ENCODE assay signal across 21 cellular contexts in the genomic region with DNA sequence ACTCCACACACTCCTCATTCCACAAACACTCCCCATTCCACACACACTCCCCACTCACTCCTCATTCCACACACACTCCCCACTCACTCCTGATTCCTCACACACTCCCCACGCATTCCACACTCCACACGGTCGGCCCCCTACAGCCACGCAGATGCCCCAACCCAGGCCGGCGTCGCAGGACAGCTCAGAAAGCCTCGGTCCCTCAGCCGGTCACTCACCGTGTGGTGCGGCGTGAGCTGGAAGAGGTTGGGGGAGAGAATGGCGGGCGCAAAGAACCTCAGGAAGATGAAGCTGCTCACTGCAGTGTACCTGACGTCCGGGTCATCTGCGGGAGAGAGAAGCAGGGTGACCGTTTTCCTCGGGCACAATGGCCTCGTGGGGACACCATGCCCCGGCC. TPM values are rescaled to one million over a fixed set of nuclear protein-coding genes. Genes with fewer than 3 reads are reported as not detected.
DNase-seq lines count a peak whose midpoint lies in the region; ATAC-seq, FAIRE-seq and TF ChIP-seq lines count a peak whose summit lies in the region.
"Had no signal": no experiment of that assay in that cellular context is flagged by ENCODE, and none has a peak within 500 bp of the region (broad histone marks: within the 10 kb centered on the region; RNA-seq: fewer than 3 reads in every experiment).

No MANE protein-coding gene starts in this region.

- no peaks in the 10 kb centered on the region for H3K79me2 ChIP-seq in K562 (ENCODE audit: control insufficient read depth, insufficient read depth, low read length)

- no peaks in the 10 kb centered on the region for H3K9me1 ChIP-seq in K562 (ENCODE audit: control insufficient read depth, insufficient read depth, low read length)

- H3K4me1 ChIP-seq in right atrium auricular region (no peaks in the 10 kb centered on the region), K562 (replicated peaks in 1 of 2; ENCODE audit: control insufficient read depth in 2 of 2, insufficient read depth in 2 of 2, low read length in 2 of 2) (peaks cover 0 to 20% of the 10 kb centered on the region in 2 experiments; a peak in 2 of 5 replicates), lower lobe of right lung (no peaks in the 10 kb centered on the region)

- H2AFZ ChIP-seq in K562 (ENCODE audit: low read depth, low read length): no peak overlapping the region
- H2AFZ ChIP-seq: GM23248 had no signal

- ATAC-seq in left cardiac atrium (no peak), K562 (no peak), lower lobe of right lung (no peak)

- BruUV-seq in K562 (replicated peaks; lab: Mats Ljungman, UMichigan): no TSS peak

- no peaks in the 10 kb centered on the region for H3K27me3 ChIP-seq in right atrium auricular region
- H3K27me3 ChIP-seq in K562 (ENCODE audit: control insufficient read depth in 2 of 2, insufficient read depth in 2 of 2, low read length in 2 of 2): no peaks in the 10 kb centered on the region
- no peaks in the 10 kb centered on the region for H3K27me3 ChIP-seq in lower lobe of right lung (ENCODE audit: low read depth)

- no peak for TF ChIP-seq CTCF in right atrium auricular region (IDR thresholded peaks at IDR 0.05)
- no peak for TF ChIP-seq CTCF in RWPE1 (conservative IDR thresholded peaks at IDR 0.05; ENCODE audit: low read depth)
- no peak for TF ChIP-seq CTCF in K562 (IDR thresholded peaks at IDR 0.05 in 2 of 3, conservative IDR thresholded peaks at IDR 0.05 in 1 of 3; ENCODE audit: insufficient read depth in 2 of 3, low read depth in 1 of 3, low read length in 3 of 3)
- no peak for TF ChIP-seq CTCF in lower lobe of right lung (IDR thresholded peaks at IDR 0.05)
- no peak for TF ChIP-seq CTCF in GM13977 (IDR thresholded peaks at IDR 0.05; ENCODE audit: extremely low read depth, insufficient read depth, missing control alignments)

- 97% methylated on average over 16 of the region's 21 CpGs for WGBS in K562 (ENCODE audit: insufficient coverage, low coverage, missing lambda C conversion rate)

- no peak for FAIRE-seq in K562 (lab: Jason Lieb, UNC)
- FAIRE-seq: A204.1 had no signal

- TF ChIP-seq EP300 in K562 (IDR thresholded peaks at IDR 0.05; ENCODE audit: low read length): no peak

- POLR2A ChIA-PET in RWPE1 (lab: Yijun Ruan, JAX; ENCODE audit: low non-redundant PET): no interaction called here
- POLR2A ChIA-PET in K562 (lab: Yijun Ruan, JAX): no interaction called here

- H3K9ac ChIP-seq in K562 (ENCODE audit: insufficient read depth in 1 of 2, low read depth in 2 of 2, low read length in 2 of 2): no peak overlapping the region
- H3K9ac ChIP-seq: GM23248 had no signal

- no peak overlapping the region for H3K4me3 ChIP-seq in right atrium auricular region
- no peak overlapping the region for H3K4me3 ChIP-seq in K562
- H3K4me3 ChIP-seq in lower lobe of right lung: no peak overlapping the region
- H3K4me3 ChIP-seq: GM23248 had no signal

- TF ChIP-seq POLR2A in K562 (conservative IDR thresholded peaks at IDR 0.05): no peak

- CTCF ChIA-PET in RWPE1 (lab: Yijun Ruan, JAX): no interaction called here
- CTCF ChIA-PET in K562 (lab: Yijun Ruan, JAX; ENCODE audit: low intra/inter-chr PET ratio): no interaction called here

- H3K9me3 ChIP-seq in right atrium auricular region (no peaks in the 10 kb centered on the region), K562 (replicated peaks; ENCODE audit: control insufficient read depth, insufficient read depth, low read depth, low read length) (no peaks in the 10 kb centered on the region), lower lobe of right lung (no peaks in the 10 kb centered on the region)

- DNase-seq in left cardiac atrium (peak; percentile 4), right atrium auricular region (ENCODE audit: low spot score) (no peak), RWPE1 (ENCODE audit: low spot score) (no peak), K562 (ENCODE audit: extremely low read depth in 1 of 4, low spot score in 3 of 4) (no peak), lower lobe of right lung (peak; percentile 28), GM13977 (ENCODE audit: low spot score) (no peak), amygdala (lab: John Stamatoyannopoulos, UW) (no peak), SIG-M5 (lab: John Stamatoyannopoulos, UW) (no peak)
- DNase-seq: ACHN; AML-193; CD4-positive, alpha-beta T cell; DMS153; DMS79 treated with DMSO at 0.1 percent for 48 hours; GF-D8; GM23248; HCEC 1CT; KG1 had no signal

- intact Hi-C loops in left cardiac atrium (cut with DNase I): no loop called here
- intact Hi-C loops in K562 (cut with micrococcal nuclease): no loop called here
- intact Hi-C loops in lower lobe of right lung (cut with DNase I): no loop called here

- H3K36me3 ChIP-seq in right atrium auricular region (peaks cover 44% of the 10 kb centered on the region), K562 (ENCODE audit: control insufficient read depth, insufficient read depth, low read length) (peaks cover 53% of the 10 kb centered on the region; the same call in 2 of the 3 replicates), lower lobe of right lung (peaks cover 74% of the 10 kb centered on the region)

- H3K27ac ChIP-seq in right atrium auricular region (no peak overlapping the region), RWPE1 (peak overlapping the region; percentile 30; the same call in 1 of the 2 replicates), K562 (ENCODE audit: extremely low read depth, low read depth, low read length) (no peak overlapping the region), lower lobe of right lung (no peak overlapping the region)
- H3K27ac ChIP-seq: C4-2B, GM23248, HL-60 had no signal

- no peak overlapping the region for H3K4me2 ChIP-seq in K562 (ENCODE audit: insufficient read depth, low read length)

- no peaks in the 10 kb centered on the region for H4K20me1 ChIP-seq in K562 (replicated peaks; ENCODE audit: control insufficient read depth, insufficient read depth, low read length)

- in situ Hi-C loops in K562 (cut with MboI): no loop called here
- in situ Hi-C loops in GM13977 (cut with MboI; ENCODE audit: low pct_unique_long_range_greater_than_20kb, low sequenced_read_pairs, unreplicated experiment): no loop called here

- TF ChIP-seq RAD21 in K562 (CRISPR knock-in tag; conservative IDR thresholded peaks at IDR 0.05 in 1 of 2, IDR thresholded peaks at IDR 0.05 in 1 of 2): no peak

TF ChIP-seq in K562, 482 proteins besides CTCF, POLR2A, EP300 and RAD21:
- TF ChIP-seq MYNN (IDR thresholded peaks at IDR 0.05): no peak
- TF ChIP-seq MYNN (CRISPR knock-in tag; IDR thresholded peaks at IDR 0.05): no peak
- 0 out of 2 replicates have a peak, but pooled peaks have one; percentile 31 for TF ChIP-seq POLR2G (IDR thresholded peaks at IDR 0.05; ENCODE audit: low read depth, low read length)
- no peak for TF ChIP-seq ZNF408 (CRISPR knock-in tag; IDR thresholded peaks at IDR 0.05; ENCODE audit: low read depth)
TF ChIP-seq in K562: peak in this region for 1.

RNA-seq across cellular contexts. Expression of gene C13orf46, which starts 39.0 kb away (rescaled TPM):
- total RNA-seq in left cardiac atrium (1 to 10 TPM in 1 of 2 donors, under 1 TPM in 1; 0.65 to 1.4 TPM), right atrium auricular region (1 to 10 TPM in 1 of 2 donors, under 1 TPM in 1; 0.59 to 2.7 TPM), K562 (2014; rRNA removed) (0.05 TPM in 1 of 2 replicates, not detected in the other), K562 (2014; rRNA removed; fragmentation: Illumina TruSeq; extraction: Trizol) (not detected in 2 replicates), K562 (2015; rRNA removed; fragmentation: Illumina TruSeq; extraction: Trizol) (0.04 TPM in 1 of 2 replicates, not detected in the other), K562 (2021) (0.13 and 0.24 TPM in 2 replicates), lower lobe of right lung (14.0 TPM)
- 0.26 and 0.49 TPM in 2 replicates for total RNA-seq in K562 (2011; cell fraction: chromatin; rRNA removed; ENCODE audit: low replicate concordance)
- 0.13 and 0.33 TPM in 2 replicates for total RNA-seq in K562 (2011; cell fraction: nucleolus; rRNA removed)
- total RNA-seq in K562 (2011; cell fraction: nucleoplasm; rRNA removed): 0.22 and 0.23 TPM in 2 replicates
- polyA plus RNA-seq in K562 (2011; rRNA removed) (not detected in 2 replicates), K562 (2014; fragmentation: Illumina TruSeq; extraction: Trizol) (0.06 and 0.10 TPM in 2 replicates), K562 (2014; fragmentation: Nextera tagmentation; extraction: Ambion mirVana) (not detected), K562 (2014; rRNA removed) (0.05 TPM in 2 replicates)
- polyA plus RNA-seq in K562 (2011; cell fraction: cytosol; rRNA removed): 0.03 and 0.06 TPM in 2 replicates
- polyA plus RNA-seq in K562 (2011; cell fraction: nucleus; rRNA removed): 0.11 TPM in 2 replicates
- 0.13 and 0.36 TPM in 2 replicates for polyA plus RNA-seq in K562 (2012)
- polyA minus RNA-seq in K562 (2011; rRNA and poly(A)+ RNA removed): not detected in 2 replicates
- not detected in 2 replicates for polyA minus RNA-seq in K562 (2011; cell fraction: cytosol; rRNA and poly(A)+ RNA removed)
- polyA minus RNA-seq in K562 (2011; cell fraction: nucleus; rRNA and poly(A)+ RNA removed): 0.11 TPM in 1 of 2 replicates, not detected in the other
- total RNA-seq: GM23248, H4 had no signal

Comparison
In these comparisons a context has a peak if more than half of its experiments do, and no peak if none do; other contexts are left out.
1. DNase-seq: peak in left cardiac atrium (single experiment) and lower lobe of right lung (single experiment); none in right atrium auricular region (single experiment), RWPE1 (single experiment), K562 (0 of 4), GM13977 (single experiment), amygdala (0 of 56) and SIG-M5 (single experiment).